In genomic region chr2:238339814-238340213, GRCh38 we compare ENCODE assay signal across 15 cellular contexts. TPM values are rescaled to one million over a fixed set of nuclear protein-coding genes. Genes with fewer than 3 reads are reported as not detected.
DNase-seq lines count a peak whose midpoint lies in the region; ATAC-seq and TF ChIP-seq lines count a peak whose summit lies in the region.
"Had no signal": no experiment of that assay in that cellular context is flagged by ENCODE, and none has a peak within 500 bp of the region (broad histone marks: within the 10 kb centered on the region; RNA-seq: fewer than 3 reads in every experiment).

No MANE protein-coding gene starts in this region.

- H3K36me3 Mint-ChIP-seq in activated naive CD4-positive, alpha-beta T cell treated with anti-CD3 and anti-CD28 coated beads for 36 hours (ENCODE audit: low read depth) = no peaks in the 10 kb centered on the region
- no peaks in the 10 kb centered on the region for H3K36me3 Mint-ChIP-seq in activated naive CD4-positive, alpha-beta T cell treated with anti-CD3 and anti-CD28 coated beads, Interleukin-2, amount 50 U/mL, for 72 hours

- no peaks in the 10 kb centered on the region for H3K27me3 Mint-ChIP-seq in activated naive CD4-positive, alpha-beta T cell treated with anti-CD3 and anti-CD28 coated beads for 36 hours (ENCODE audit: low read depth)
- H3K27me3 Mint-ChIP-seq: stimulated activated memory B cell treated with anti-CD40 and anti-IgM and Interleukin-4, amounts not matched to agents 10 μg/mL and 1 μg/mL and 100 μg/mL, for 72 hours had no signal

- H3K9me3 Mint-ChIP-seq in activated naive CD4-positive, alpha-beta T cell treated with anti-CD3 and anti-CD28 coated beads for 36 hours = no peaks in the 10 kb centered on the region
- no peaks in the 10 kb centered on the region for H3K9me3 Mint-ChIP-seq in activated naive CD4-positive, alpha-beta T cell treated with anti-CD3 and anti-CD28 coated beads, Interleukin-2, amount 50 U/mL, for 72 hours
- H3K9me3 Mint-ChIP-seq: stimulated activated memory B cell treated with anti-CD40 and anti-IgM and Interleukin-4, amounts not matched to agents 10 μg/mL and 1 μg/mL and 100 μg/mL, for 72 hours had no signal

- H3K27ac Mint-ChIP-seq in activated naive CD4-positive, alpha-beta T cell treated with anti-CD3 and anti-CD28 coated beads for 36 hours = no peak overlapping the region
- H3K27ac Mint-ChIP-seq in activated naive CD4-positive, alpha-beta T cell treated with anti-CD3 and anti-CD28 coated beads, Interleukin-2, amount 50 U/mL, for 72 hours = no peak overlapping the region
- H3K27ac Mint-ChIP-seq: stimulated activated memory B cell treated with anti-CD40 and anti-IgM and Interleukin-4, amounts not matched to agents 10 μg/mL and 1 μg/mL and 100 μg/mL, for 72 hours had no signal

- TF ChIP-seq CTCF in Peyer's patch (IDR thresholded peaks at IDR 0.05) (peak in 4 of 6 experiments; percentile 14 to 52 (median 38)), epithelial cell of proximal tubule (conservative IDR thresholded peaks at IDR 0.05; ENCODE audit: low read depth, low read length) (peak; percentile 46)

- H3K4me1 Mint-ChIP-seq in activated naive CD4-positive, alpha-beta T cell treated with anti-CD3 and anti-CD28 coated beads for 36 hours (ENCODE audit: low read depth) = no peaks in the 10 kb centered on the region
- H3K4me1 Mint-ChIP-seq: stimulated activated memory B cell treated with anti-CD40 and anti-IgM and Interleukin-4, amounts not matched to agents 10 μg/mL and 1 μg/mL and 100 μg/mL, for 72 hours had no signal

- no peak for TF ChIP-seq POLR2A in Peyer's patch (IDR thresholded peaks at IDR 0.05)

- CTCF ChIA-PET in activated naive CD4-positive, alpha-beta T cell treated with anti-CD3 and anti-CD28 coated beads for 36 hours (lab: Charles Lee) = interaction anchor here (0.6 kb wide), 1 partner anchor 14 kb away, joined by 3 read pairs; no protein-coding TSS in a partner anchor

- DNase-seq in activated naive CD4-positive, alpha-beta T cell treated with anti-CD3 and anti-CD28 coated beads for 36 hours = peak; percentile 17
- DNase-seq in activated naive CD4-positive, alpha-beta T cell treated with anti-CD3 and anti-CD28 coated beads, Interleukin-2, amount 50 U/mL, for 72 hours (ENCODE audit: low spot score in 2 of 2) = no peak
- DNase-seq in Peyer's patch (no peak), epithelial cell of proximal tubule (ENCODE audit: low read depth) (no peak), sciatic nerve (ENCODE audit: low spot score) (no peak)
- DNase-seq: activated CD8-positive, alpha-beta memory T cell treated with anti-CD3 and anti-CD28 coated beads, Interleukin-2, amount 50 U/mL, for 4 hours; DMS79 treated with DMSO at 0.1 percent for 48 hours; MG63; NCI-H2227 treated with DMSO at 0.1 percent for 48 hours; stimulated activated CD4-positive, alpha-beta T cell treated with anti-CD3 and anti-CD28 coated beads, Interleukin-4, amount 100 ng/mL, for 1 hour had no signal

- H3K27me3 ChIP-seq in Peyer's patch = no peaks in the 10 kb centered on the region
- H3K27me3 ChIP-seq: MG63 had no signal

- no peaks in the 10 kb centered on the region for H3K4me1 ChIP-seq in Peyer's patch

- H3K9me3 ChIP-seq in Peyer's patch = no peaks in the 10 kb centered on the region
- H3K9me3 ChIP-seq: MG63 had no signal

- ATAC-seq in activated naive CD4-positive, alpha-beta T cell treated with anti-CD3 and anti-CD28 coated beads, Interleukin-2, amount 50 U/mL, for 72 hours = no peak
- ATAC-seq in sciatic nerve = peak; percentile 52
- no peak for ATAC-seq in HG03442 (IDR thresholded peaks at IDR 0.05; ENCODE audit: unreplicated experiment)
- ATAC-seq in HG03039 (IDR thresholded peaks at IDR 0.05; ENCODE audit: unreplicated experiment) = no peak
- no peak for ATAC-seq in HG03196 (IDR thresholded peaks at IDR 0.05; ENCODE audit: unreplicated experiment)
- ATAC-seq: GM12878; stimulated activated memory B cell treated with anti-CD40 and anti-IgM and Interleukin-4, amounts not matched to agents 10 μg/mL and 1 μg/mL and 100 μg/mL, for 72 hours had no signal

- H3K4me3 ChIP-seq in Peyer's patch (no peak overlapping the region), epithelial cell of proximal tubule (ENCODE audit: low read depth, low read length) (no peak overlapping the region)
- H3K4me3 ChIP-seq: GM12878, MG63 had no signal

- intact Hi-C loops in activated naive CD4-positive, alpha-beta T cell treated with anti-CD3 and anti-CD28 coated beads for 36 hours (cut with micrococcal nuclease) = no loop called here
- intact Hi-C loops in sciatic nerve (cut with DNase I) = no loop called here

- peaks cover 0 to 8% (median 0%) of the 10 kb centered on the region in 3 donors for H3K36me3 ChIP-seq in Peyer's patch
- H3K36me3 ChIP-seq: MG63 had no signal

- H3K27ac ChIP-seq in Peyer's patch = no peak overlapping the region

- no peak overlapping the region for H3K4me3 Mint-ChIP-seq in activated naive CD4-positive, alpha-beta T cell treated with anti-CD3 and anti-CD28 coated beads for 36 hours
- H3K4me3 Mint-ChIP-seq: stimulated activated memory B cell treated with anti-CD40 and anti-IgM and Interleukin-4, amounts not matched to agents 10 μg/mL and 1 μg/mL and 100 μg/mL, for 72 hours had no signal

RNA-seq across cellular contexts. Expression of gene TRAF3IP1, which starts 19.5 kb away (rescaled TPM):
- total RNA-seq in activated naive CD4-positive, alpha-beta T cell treated with anti-CD3 and anti-CD28 coated beads for 36 hours = 1 to 10 TPM; 3.6 to 6.1 TPM
- total RNA-seq in activated naive CD4-positive, alpha-beta T cell treated with anti-CD3 and anti-CD28 coated beads, Interleukin-2, amount 50 U/mL, for 72 hours = 10 to 100 TPM in 1 of 2 donors, 1 to 10 TPM in 1; 1.0 to 11.7 TPM
- total RNA-seq in Peyer's patch (10 to 100 TPM; 11.0 to 27.2 (median 13.4) TPM), epithelial cell of proximal tubule (8.2 and 8.5 TPM in 2 replicates), sciatic nerve (33.4 TPM)

RNA-seq across cellular contexts. Expression of gene PER2, which starts 51.4 kb away (rescaled TPM):
- total RNA-seq in activated naive CD4-positive, alpha-beta T cell treated with anti-CD3 and anti-CD28 coated beads for 36 hours = 1 to 10 TPM; 7.1 to 7.8 TPM
- 10 to 100 TPM; 11.5 to 15.0 TPM for total RNA-seq in activated naive CD4-positive, alpha-beta T cell treated with anti-CD3 and anti-CD28 coated beads, Interleukin-2, amount 50 U/mL, for 72 hours
- total RNA-seq in Peyer's patch (10 to 100 TPM; 15.6 to 65.2 (median 38.2) TPM), epithelial cell of proximal tubule (0.86 and 4.1 TPM in 2 replicates), sciatic nerve (24.7 TPM)
